16 cellular contexts compared by ENCODE assay signal in genomic region chr5:54703568-54704255, GRCh38.
DNase-seq lines count a peak whose midpoint lies in the region; ATAC-seq and TF ChIP-seq lines count a peak whose summit lies in the region.
"Had no signal": no experiment of that assay in that cellular context is flagged by ENCODE, and none has a peak within 500 bp of the region (broad histone marks: within the 10 kb centered on the region; RNA-seq: fewer than 3 reads in every experiment).

No MANE protein-coding gene starts in this region.

- H3K27ac Mint-ChIP-seq in neural progenitor cell: peak overlapping the region; percentile 91
- H3K27ac Mint-ChIP-seq: activated CD4-positive, alpha-beta T cell treated with anti-CD3 and anti-CD28 coated beads for 36 hours; immature natural killer cell; T-helper 17 cell had no signal

- H3K36me3 ChIP-seq in fibroblast of lung (ENCODE audit: control insufficient read depth, insufficient read depth, low read length) (no peaks in the 10 kb centered on the region), neural progenitor cell (no peaks in the 10 kb centered on the region)

- H3K4me1 ChIP-seq in fibroblast of lung (ENCODE audit: control insufficient read depth, extremely low read depth, insufficient read depth, low read length) (peaks cover 14% of the 10 kb centered on the region), neural progenitor cell (peaks cover 20% of the 10 kb centered on the region)

- H3K9me3 Mint-ChIP-seq in neural progenitor cell: no peaks in the 10 kb centered on the region
- H3K9me3 Mint-ChIP-seq: immature natural killer cell had no signal

- H3K4me3 ChIP-seq in fibroblast of lung (replicated peaks in 1 of 4; ENCODE audit: control extremely low read depth in 1 of 4, insufficient read depth in 1 of 4, low read depth in 3 of 4, low read length in 4 of 4): no peak overlapping the region
- peak overlapping the region; percentile 3 for H3K4me3 ChIP-seq in neural progenitor cell
- H3K4me3 ChIP-seq: mucosa of descending colon had no signal

- no peaks in the 10 kb centered on the region for H3K9me3 ChIP-seq in fibroblast of lung (ENCODE audit: control insufficient read depth, insufficient read depth, low read depth, low read length)
- no peaks in the 10 kb centered on the region for H3K9me3 ChIP-seq in neural progenitor cell (ENCODE audit: low read depth)
- H3K9me3 ChIP-seq: mucosa of descending colon had no signal

- peak overlapping the region; percentile 73 for H3K4me2 ChIP-seq in fibroblast of lung (ENCODE audit: extremely low read depth, insufficient read depth, low read length)
- H3K4me2 ChIP-seq in neural progenitor cell: peak overlapping the region; percentile 47

- H4K20me1 ChIP-seq in fibroblast of lung (ENCODE audit: control insufficient read depth, extremely low read depth, insufficient read depth, low read length) (no peaks in the 10 kb centered on the region), neural progenitor cell (ENCODE audit: low read depth) (no peaks in the 10 kb centered on the region)

- peak; percentile 30 for ATAC-seq in Right ventricle myocardium inferior
- ATAC-seq: activated CD4-positive, alpha-beta T cell treated with anti-CD3 and anti-CD28 coated beads for 36 hours; T-helper 17 cell had no signal

- peak overlapping the region; percentile 76 for H3K27ac ChIP-seq in fibroblast of lung (ENCODE audit: insufficient read depth, low read length)
- H3K27ac ChIP-seq in neural progenitor cell: peak overlapping the region; percentile 18

- peak overlapping the region; percentile 63 for H3K4me3 Mint-ChIP-seq in neural progenitor cell
- H3K4me3 Mint-ChIP-seq: activated CD4-positive, alpha-beta T cell treated with anti-CD3 and anti-CD28 coated beads for 36 hours; IgD-negative memory B cell; immature natural killer cell; T-helper 17 cell had no signal

- peaks cover 26% of the 10 kb centered on the region for H3K4me1 Mint-ChIP-seq in neural progenitor cell
- H3K4me1 Mint-ChIP-seq: activated CD4-positive, alpha-beta T cell treated with anti-CD3 and anti-CD28 coated beads for 36 hours had no signal

- H3K79me2 ChIP-seq in fibroblast of lung (ENCODE audit: control insufficient read depth, insufficient read depth, low read length) (no peaks in the 10 kb centered on the region), neural progenitor cell (ENCODE audit: low read depth) (no peaks in the 10 kb centered on the region)

- no peaks in the 10 kb centered on the region for H3K27me3 ChIP-seq in fibroblast of lung (ENCODE audit: control insufficient read depth, insufficient read depth, low read length)
- H3K27me3 ChIP-seq in neural progenitor cell: peaks cover 22% of the 10 kb centered on the region

- intact Hi-C loops in Right ventricle myocardium inferior (cut with DNase I): loop anchor here (5.0 kb wide), 2 partner anchors 46 to 181 kb away; no protein-coding TSS in a partner anchor
- intact Hi-C loops in cardiac septum (cut with DNase I): loop anchor here (2.0 to 5.0 kb wide), 3 partner anchors 15 to 181 kb away; no protein-coding TSS in a partner anchor

- H3K9ac ChIP-seq in fibroblast of lung (ENCODE audit: insufficient read depth, low read length) (no peak overlapping the region), neural progenitor cell (no peak overlapping the region)

- peaks cover 15% of the 10 kb centered on the region for H3F3A ChIP-seq in neural progenitor cell (ENCODE audit: low read depth)

- DNase-seq in Right ventricle myocardium inferior (ENCODE audit: missing footprints) (no peak), cardiac septum (ENCODE audit: low spot score) (no peak), fibroblast of lung (ENCODE audit: low read depth in 2 of 2) (peak in 1 of 2 donors; percentile 24), neural progenitor cell (ENCODE audit: low spot score) (peak; percentile 46), NCI-H1105 treated with DMSO at 0.1 percent for 48 hours (lab: John Stamatoyannopoulos, UW) (no peak), DMS153 treated with DMSO at 0.1 percent for 48 hours (lab: John Stamatoyannopoulos, UW; ENCODE audit: unreplicated experiment) (no peak), NCI-H2107 (lab: John Stamatoyannopoulos, UW) (no peak), RKO (ENCODE audit: low spot score) (no peak)
- DNase-seq: activated CD4-positive, alpha-beta T cell treated with anti-CD3 and anti-CD28 coated beads for 36 hours; activated T-cell treated with anti-CD3 and anti-CD28 coated beads for 4 hours; immature natural killer cell; NCI-H1105; NCI-H510A treated with DMSO at 0.1 percent for 48 hours; T-helper 17 cell had no signal

- TF ChIP-seq CTCF in fibroblast of lung (conservative IDR thresholded peaks at IDR 0.05 in 1 of 2, IDR thresholded peaks at IDR 0.05 in 1 of 2; ENCODE audit: low read depth in 1 of 2, low read length in 2 of 2) (no peak), neural progenitor cell (IDR thresholded peaks at IDR 0.05) (no peak)

- H3K36me3 Mint-ChIP-seq in neural progenitor cell: no peaks in the 10 kb centered on the region
- H3K36me3 Mint-ChIP-seq: IgD-negative memory B cell had no signal

- no peaks in the 10 kb centered on the region for H3K27me3 Mint-ChIP-seq in neural progenitor cell (ENCODE audit: insufficient read depth, low read depth)
- H3K27me3 Mint-ChIP-seq: activated CD4-positive, alpha-beta T cell treated with anti-CD3 and anti-CD28 coated beads for 36 hours; IgD-negative memory B cell; T-helper 17 cell had no signal

- H2AFZ ChIP-seq in fibroblast of lung (ENCODE audit: low read length) (peak overlapping the region; percentile 4), neural progenitor cell (replicated peaks) (peak overlapping the region; percentile 36)
